9 cellular contexts compared by ENCODE assay signal in genomic region chr14:73058224-73058922, GRCh38. TPM values are rescaled to one million over a fixed set of nuclear protein-coding genes. Genes with fewer than 3 reads are reported as not detected.
DNase-seq lines count a peak whose midpoint lies in the region; ATAC-seq and TF ChIP-seq lines count a peak whose summit lies in the region.
"Had no signal": no experiment of that assay in that cellular context is flagged by ENCODE, and none has a peak within 500 bp of the region (broad histone marks: within the 10 kb centered on the region; RNA-seq: fewer than 3 reads in every experiment).

RBM25 (plus strand) TSS chr14:73058534; CDS start chr14:73071642, 13,108 bp downstream.

- H3K4me1 ChIP-seq in smooth muscle cell (ENCODE audit: low read depth), result peaks cover 18% of the 10 kb centered on the region

- under 1% methylated on average over 49 of the region's 57 CpGs for WGBS in smooth muscle cell (ENCODE audit: low lambda C conversion rate)

- H3K9me3 ChIP-seq in smooth muscle cell (replicated peaks; ENCODE audit: low read depth), result no peaks in the 10 kb centered on the region

- no peaks in the 10 kb centered on the region for H3K36me3 ChIP-seq in smooth muscle cell (ENCODE audit: low read depth)

- peaks cover 28% of the 10 kb centered on the region for H3K36me3 Mint-ChIP-seq in WTC11

- DNase-seq in AG09319 (ENCODE audit: extremely low read depth, low read depth), result peak; percentile 97
- peak; percentile 98 for DNase-seq in NCI-H226
- peak; percentile 96 for DNase-seq in WTC11 (ENCODE audit: low spot score)
- peak; percentile 61 to 99 (median 94) for DNase-seq in caudate nucleus (lab: John Stamatoyannopoulos, UW)
- DNase-seq in iPS-NIHi7 (ENCODE audit: extremely low spot score), result peak; percentile 97
- peak; percentile 79 for DNase-seq in smooth muscle cell (lab: John Stamatoyannopoulos, UW; ENCODE audit: unreplicated experiment)

- peak within 1 kb of the TSS; percentile 92 for H2AFZ ChIP-seq in smooth muscle cell (ENCODE audit: low read depth)

- no peak within 1 kb of the TSS for H3K27ac Mint-ChIP-seq in WTC11
- H3K27ac Mint-ChIP-seq: activated naive CD8-positive, alpha-beta T cell had no signal

- peak within 1 kb of the TSS; percentile 86 for H3K4me2 ChIP-seq in smooth muscle cell

- CTCF ChIA-PET in WTC11 (lab: Charles Lee), result interaction anchor here (0.6 to 1.5 kb wide), 4 partner anchors 32 to 449 kb away, joined by 3 to 5 read pairs (median 4); partner anchors contain the start of gene ZFYVE1

- H3K9ac ChIP-seq in smooth muscle cell (ENCODE audit: low read depth), result peak within 1 kb of the TSS; percentile 94

- peak; percentile 97 for ATAC-seq in GM19025 (IDR thresholded peaks at IDR 0.05; ENCODE audit: low read depth, unreplicated experiment)
- ATAC-seq in HG03280 (IDR thresholded peaks at IDR 0.05; ENCODE audit: unreplicated experiment), result peak; percentile 93
- ATAC-seq in WTC11, result peak; percentile 95

- peaks cover 46% of the 10 kb centered on the region for H4K20me1 ChIP-seq in smooth muscle cell (ENCODE audit: low read depth)

- peak within 1 kb of the TSS; percentile 98 for H3K27ac ChIP-seq in caudate nucleus (ENCODE audit: low read depth, low read length)
- H3K27ac ChIP-seq in smooth muscle cell (ENCODE audit: low read depth), result peak within 1 kb of the TSS; percentile 96

- H3K9me3 Mint-ChIP-seq in WTC11, result no peaks in the 10 kb centered on the region

- H3K27me3 Mint-ChIP-seq in WTC11 (ENCODE audit: low read depth), result no peaks in the 10 kb centered on the region
- H3K27me3 Mint-ChIP-seq: activated naive CD8-positive, alpha-beta T cell had no signal

- H3K4me3 Mint-ChIP-seq in WTC11, result no peak within 1 kb of the TSS
- H3K4me3 Mint-ChIP-seq: activated naive CD8-positive, alpha-beta T cell had no signal

- H3K4me3 ChIP-seq in smooth muscle cell, result peak within 1 kb of the TSS; percentile 85

- no peaks in the 10 kb centered on the region for H3K27me3 ChIP-seq in smooth muscle cell (ENCODE audit: low read depth)

- TF ChIP-seq CTCF in AG09319 (IDR thresholded peaks at IDR 0.05; ENCODE audit: low read depth, low read length), result no peak; the same call in 1 of the 2 replicates
- no peak for TF ChIP-seq CTCF in WTC11 (IDR thresholded peaks at IDR 0.05)
- TF ChIP-seq CTCF in smooth muscle cell (IDR thresholded peaks at IDR 0.05; ENCODE audit: borderline replicate concordance, insufficient read depth, poor library complexity, severe bottlenecking), result no peak

- H3K4me1 Mint-ChIP-seq in WTC11, result peaks cover 49% of the 10 kb centered on the region

- H3F3A ChIP-seq in smooth muscle cell (ENCODE audit: low read depth), result no peaks in the 10 kb centered on the region

- POLR2A ChIA-PET in WTC11 (lab: Charles Lee), result interaction anchor here (0.5 to 1.7 kb wide), 8 partner anchors 9 to 132 kb away, joined by 3 to 17 read pairs (median 3); partner anchors contain the start of genes DCAF4, PSEN1 and ZFYVE1

- H3K79me2 ChIP-seq in smooth muscle cell (ENCODE audit: low read depth), result peaks cover 46% of the 10 kb centered on the region

TF ChIP-seq in WTC11, 78 proteins besides CTCF, POLR2A, EP300 and RAD21 (continues in another document):
- TF ChIP-seq CREB1 (CRISPR knock-in tag; IDR thresholded peaks at IDR 0.05) (peak; percentile 37; the same call in 1 of the 2 replicates), AFF4 (CRISPR knock-in tag; IDR thresholded peaks at IDR 0.05; ENCODE audit: borderline replicate concordance) (0 out of 2 replicates have a peak, but pooled peaks have one; percentile 42), SP1 (CRISPR knock-in tag; conservative IDR thresholded peaks at IDR 0.05) (peak; percentile 78), FOXK1 (CRISPR knock-in tag; IDR thresholded peaks at IDR 0.05) (peak; percentile 83), ETV6 (CRISPR knock-in tag; IDR thresholded peaks at IDR 0.05) (peak; percentile 75; the same call in 1 of the 2 replicates), ZNF317 (CRISPR knock-in tag; IDR thresholded peaks at IDR 0.05; ENCODE audit: borderline replicate concordance, low read depth) (peak; percentile 39; the same call in 1 of the 2 replicates), IRF2 (CRISPR knock-in tag; IDR thresholded peaks at IDR 0.05; ENCODE audit: borderline replicate concordance, low read depth) (no peak)
- TF ChIP-seq, protein P1, sequence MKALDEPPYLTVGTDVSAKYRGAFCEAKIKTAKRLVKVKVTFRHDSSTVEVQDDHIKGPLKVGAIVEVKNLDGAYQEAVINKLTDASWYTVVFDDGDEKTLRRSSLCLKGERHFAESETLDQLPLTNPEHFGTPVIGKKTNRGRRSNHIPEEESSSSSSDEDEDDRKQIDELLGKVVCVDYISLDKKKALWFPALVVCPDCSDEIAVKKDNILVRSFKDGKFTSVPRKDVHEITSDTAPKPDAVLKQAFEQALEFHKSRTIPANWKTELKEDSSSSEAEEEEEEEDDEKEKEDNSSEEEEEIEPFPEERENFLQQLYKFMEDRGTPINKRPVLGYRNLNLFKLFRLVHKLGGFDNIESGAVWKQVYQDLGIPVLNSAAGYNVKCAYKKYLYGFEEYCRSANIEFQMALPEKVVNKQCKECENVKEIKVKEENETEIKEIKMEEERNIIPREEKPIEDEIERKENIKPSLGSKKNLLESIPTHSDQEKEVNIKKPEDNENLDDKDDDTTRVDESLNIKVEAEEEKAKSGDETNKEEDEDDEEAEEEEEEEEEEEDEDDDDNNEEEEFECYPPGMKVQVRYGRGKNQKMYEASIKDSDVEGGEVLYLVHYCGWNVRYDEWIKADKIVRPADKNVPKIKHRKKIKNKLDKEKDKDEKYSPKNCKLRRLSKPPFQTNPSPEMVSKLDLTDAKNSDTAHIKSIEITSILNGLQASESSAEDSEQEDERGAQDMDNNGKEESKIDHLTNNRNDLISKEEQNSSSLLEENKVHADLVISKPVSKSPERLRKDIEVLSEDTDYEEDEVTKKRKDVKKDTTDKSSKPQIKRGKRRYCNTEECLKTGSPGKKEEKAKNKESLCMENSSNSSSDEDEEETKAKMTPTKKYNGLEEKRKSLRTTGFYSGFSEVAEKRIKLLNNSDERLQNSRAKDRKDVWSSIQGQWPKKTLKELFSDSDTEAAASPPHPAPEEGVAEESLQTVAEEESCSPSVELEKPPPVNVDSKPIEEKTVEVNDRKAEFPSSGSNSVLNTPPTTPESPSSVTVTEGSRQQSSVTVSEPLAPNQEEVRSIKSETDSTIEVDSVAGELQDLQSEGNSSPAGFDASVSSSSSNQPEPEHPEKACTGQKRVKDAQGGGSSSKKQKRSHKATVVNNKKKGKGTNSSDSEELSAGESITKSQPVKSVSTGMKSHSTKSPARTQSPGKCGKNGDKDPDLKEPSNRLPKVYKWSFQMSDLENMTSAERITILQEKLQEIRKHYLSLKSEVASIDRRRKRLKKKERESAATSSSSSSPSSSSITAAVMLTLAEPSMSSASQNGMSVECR (CRISPR knock-in tag; IDR thresholded peaks at IDR 0.05; ENCODE audit: borderline replicate concordance), result peak; percentile 90; the same call in 1 of the 2 replicates
- TF ChIP-seq, protein P2, sequence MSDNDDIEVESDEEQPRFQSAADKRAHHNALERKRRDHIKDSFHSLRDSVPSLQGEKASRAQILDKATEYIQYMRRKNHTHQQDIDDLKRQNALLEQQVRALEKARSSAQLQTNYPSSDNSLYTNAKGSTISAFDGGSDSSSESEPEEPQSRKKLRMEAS (CRISPR knock-in tag; IDR thresholded peaks at IDR 0.05), result peak; percentile 83
- TF ChIP-seq, protein P3, sequence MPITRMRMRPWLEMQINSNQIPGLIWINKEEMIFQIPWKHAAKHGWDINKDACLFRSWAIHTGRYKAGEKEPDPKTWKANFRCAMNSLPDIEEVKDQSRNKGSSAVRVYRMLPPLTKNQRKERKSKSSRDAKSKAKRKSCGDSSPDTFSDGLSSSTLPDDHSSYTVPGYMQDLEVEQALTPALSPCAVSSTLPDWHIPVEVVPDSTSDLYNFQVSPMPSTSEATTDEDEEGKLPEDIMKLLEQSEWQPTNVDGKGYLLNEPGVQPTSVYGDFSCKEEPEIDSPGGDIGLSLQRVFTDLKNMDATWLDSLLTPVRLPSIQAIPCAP (CRISPR knock-in tag; IDR thresholded peaks at IDR 0.05), result no peak
- TF ChIP-seq, protein P4, sequence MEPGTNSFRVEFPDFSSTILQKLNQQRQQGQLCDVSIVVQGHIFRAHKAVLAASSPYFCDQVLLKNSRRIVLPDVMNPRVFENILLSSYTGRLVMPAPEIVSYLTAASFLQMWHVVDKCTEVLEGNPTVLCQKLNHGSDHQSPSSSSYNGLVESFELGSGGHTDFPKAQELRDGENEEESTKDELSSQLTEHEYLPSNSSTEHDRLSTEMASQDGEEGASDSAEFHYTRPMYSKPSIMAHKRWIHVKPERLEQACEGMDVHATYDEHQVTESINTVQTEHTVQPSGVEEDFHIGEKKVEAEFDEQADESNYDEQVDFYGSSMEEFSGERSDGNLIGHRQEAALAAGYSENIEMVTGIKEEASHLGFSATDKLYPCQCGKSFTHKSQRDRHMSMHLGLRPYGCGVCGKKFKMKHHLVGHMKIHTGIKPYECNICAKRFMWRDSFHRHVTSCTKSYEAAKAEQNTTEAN (CRISPR knock-in tag; IDR thresholded peaks at IDR 0.05), result peak; percentile 90

RNA-seq across cellular contexts. Expression of gene RBM25, which starts in this region (rescaled TPM):
- total RNA-seq in WTC11 (2021), result 142 to 147 TPM (median 145 TPM) in 3 replicates
- 76.0 and 83.3 TPM in 2 replicates for total RNA-seq in smooth muscle cell
- 42.0 and 56.3 TPM in 2 replicates for polyA plus RNA-seq in smooth muscle cell

Comparison
In these comparisons a context has a peak if more than half of its experiments do, and no peak if none do; other contexts are left out.
1. Peak in every context shown above with its lines: DNase-seq, ATAC-seq, H3K4me3 ChIP-seq and H3K27ac ChIP-seq.